Comparison of ENCODE assay signal across 8 cellular contexts in genomic region chr6:169789944-169790927, GRCh38. TPM values are rescaled to one million over a fixed set of nuclear protein-coding genes. Genes with fewer than 3 reads are reported as not detected.
A peak's percentile ranks its signal among the peaks of the same experiment; 100 is the strongest.
DNase-seq lines count a peak whose midpoint lies in the region; FAIRE-seq and TF ChIP-seq lines count a peak whose summit lies in the region.

No MANE protein-coding gene starts in this region.

- no peak for FAIRE-seq in H54 (lab: Jason Lieb, UNC)
- no peak for FAIRE-seq in frontal cortex (lab: Jason Lieb, UNC)

- DNase-seq in EL, result peak; percentile 83
- peak; percentile 67 for DNase-seq in H54 (ENCODE audit: insufficient read length, low spot score)
- DNase-seq in LoVo (ENCODE audit: low spot score), result peak; percentile 79
- DNase-seq in SHP77 treated with DMSO at 0.1 percent for 48 hours (lab: John Stamatoyannopoulos, UW), result peak; percentile 73
- DNase-seq in activated gamma-delta T cell treated with anti-CD3 and anti-CD28 coated beads, Interleukin-2, amount 50 U/mL, for 16 hours (ENCODE audit: low read depth), result peak; percentile 58
- peak; percentile 64 to 85 for DNase-seq in frontal cortex (ENCODE audit: low spot score in 2 of 2)
- peak in 53 of 56 donors; percentile 31 to 85 (median 67) for DNase-seq in nucleus accumbens (lab: John Stamatoyannopoulos, UW)
- DNase-seq in superior temporal gyrus (ENCODE audit: extremely low spot score), result peak; percentile 86

- TF ChIP-seq POLR2A in H54 (IDR thresholded peaks at IDR 0.05; ENCODE audit: low read depth, low read length), result 0 out of 2 replicates have a peak, but pooled peaks have one; percentile 24

RNA-seq across cellular contexts. Expression of gene ERMARD, which starts 38.8 kb away (rescaled TPM):
- 23.2 TPM for total RNA-seq in frontal cortex

RNA-seq across cellular contexts. Expression of gene DYNLT2, which starts 38.9 kb away (rescaled TPM):
- total RNA-seq in frontal cortex, result 2.0 TPM

Comparison
In these comparisons a context has a peak if more than half of its experiments do, and no peak if none do; other contexts are left out.
1. Peak in every context shown above with its lines: DNase-seq.